23 cellular contexts compared by ENCODE assay signal in the genomic region with DNA sequence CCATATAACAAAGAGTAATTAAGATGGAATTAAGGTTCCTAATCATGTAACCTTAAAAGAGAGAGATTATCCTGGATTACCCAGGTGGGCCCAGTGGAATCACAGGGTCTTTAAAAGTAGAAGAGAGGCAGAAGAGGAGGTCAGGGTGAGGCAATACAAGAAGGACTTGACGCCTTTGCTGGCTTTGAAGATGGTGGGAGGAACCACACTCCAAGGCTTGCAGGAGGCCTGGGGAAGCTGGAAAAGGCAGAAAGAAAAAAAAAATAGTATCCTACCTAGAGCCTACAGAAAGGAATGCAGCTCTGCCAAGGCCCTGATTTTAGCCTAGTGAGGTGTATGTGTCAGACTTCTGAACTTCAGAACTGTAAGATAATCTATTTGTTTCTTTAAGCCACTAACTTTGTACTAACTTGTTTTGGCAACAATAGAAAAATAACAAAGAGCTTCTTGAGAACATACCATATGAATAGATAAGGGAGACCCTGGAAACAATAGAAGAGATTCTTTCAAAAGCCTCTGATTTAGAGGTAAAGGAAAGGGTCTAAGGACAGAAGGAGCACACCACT.
"Had no signal": no experiment of that assay in that cellular context is flagged by ENCODE, and none has a peak within 500 bp of the region (broad histone marks: within the 10 kb centered on the region; RNA-seq: fewer than 3 reads in every experiment).

No MANE protein-coding gene starts in this region.

- H3K4me3 ChIP-seq: cardiac muscle cell, esophagus muscularis mucosa, gastrocnemius medialis, right lobe of liver, transverse colon had no signal

- DNase-seq: activated B cell treated with CpG ODN at 0.5 μM for 24 hours; activated CD4-positive, alpha-beta T cell treated with anti-CD3 and anti-CD28 coated beads for 36 hours; activated CD8-positive, alpha-beta memory T cell treated with anti-CD3 and anti-CD28 coated beads, Interleukin-2, amount 10 ng/mL, durations not matched to agents 7 days and 5 days; activated CD8-positive, alpha-beta T cell treated with anti-CD3 and anti-CD28 coated beads, Interleukin-2, amount 10 ng/mL, durations not matched to agents 7 days and 5 days; activated naive CD4-positive, alpha-beta T cell; activated T-cell treated with anti-CD3 and anti-CD28 coated beads, Interleukin-2, amount 50 U/mL, for 48 hours; cortex of kidney; effector memory CD8-positive, alpha-beta T cell; gastrocnemius medialis; hippocampal formation; kidney; left colon; naive thymus-derived CD8-positive, alpha-beta T cell; right lobe of liver; stimulated activated CD4-positive, alpha-beta T cell treated with anti-CD3 and anti-CD28 coated beads, Interleukin-2, amount 100 ng/mL, for 48 hours; stimulated activated naive CD4-positive, alpha-beta T cell treated with Interleukin-2 at 50 U/mL for 16 hours; T-helper 17 cell; T1000; transverse colon had no signal

- H3K9me3 Mint-ChIP-seq: activated B cell treated with CpG ODN at 0.5 μM for 24 hours; activated naive CD4-positive, alpha-beta T cell treated with anti-CD3 and anti-CD28 coated beads, Interleukin-2, amount 50 U/mL, for 72 hours; activated T-helper 2 cell treated with anti-CD3 and anti-CD28 coated beads, Interferon-gamma antibody, Interleukin-2, Interleukin-4, amounts not matched to agents 10 μg/mL and 5 μg/mL and 100 μg/mL, durations not matched to agents 14 hours and 24 hours and 36 hours; effector memory CD8-positive, alpha-beta T cell; naive thymus-derived CD8-positive, alpha-beta T cell had no signal

- H3K36me3 ChIP-seq: cardiac muscle cell, esophagus muscularis mucosa, gastrocnemius medialis, right lobe of liver, transverse colon had no signal

- H3K27me3 ChIP-seq: cardiac muscle cell, esophagus muscularis mucosa, gastrocnemius medialis, right lobe of liver, transverse colon had no signal

- H3K9me3 ChIP-seq: esophagus muscularis mucosa, gastrocnemius medialis, right lobe of liver, transverse colon had no signal

- H3K27me3 Mint-ChIP-seq: activated B cell treated with CpG ODN at 0.5 μM for 24 hours; effector memory CD8-positive, alpha-beta T cell had no signal

- H3K27ac ChIP-seq: cardiac muscle cell, esophagus muscularis mucosa, gastrocnemius medialis, right lobe of liver, transverse colon had no signal

- H3K4me1 Mint-ChIP-seq: activated B cell treated with CpG ODN at 0.5 μM for 24 hours; activated CD4-positive, alpha-beta T cell treated with anti-CD3 and anti-CD28 coated beads for 36 hours; activated CD8-positive, alpha-beta memory T cell treated with anti-CD3 and anti-CD28 coated beads, Interleukin-2, amount 10 ng/mL, durations not matched to agents 7 days and 5 days; naive thymus-derived CD8-positive, alpha-beta T cell; T-helper 17 cell had no signal

- H3K4me3 Mint-ChIP-seq: activated B cell treated with CpG ODN at 0.5 μM for 24 hours; activated CD4-positive, alpha-beta T cell treated with anti-CD3 and anti-CD28 coated beads for 36 hours; activated CD8-positive, alpha-beta memory T cell treated with anti-CD3 and anti-CD28 coated beads, Interleukin-2, amount 10 ng/mL, durations not matched to agents 7 days and 5 days; activated CD8-positive, alpha-beta T cell treated with anti-CD3 and anti-CD28 coated beads, Interleukin-2, amount 10 ng/mL, durations not matched to agents 7 days and 5 days; effector memory CD8-positive, alpha-beta T cell; naive thymus-derived CD8-positive, alpha-beta T cell; T-helper 17 cell had no signal

- H3K36me3 Mint-ChIP-seq: activated CD8-positive, alpha-beta memory T cell treated with anti-CD3 and anti-CD28 coated beads, Interleukin-2, amount 10 ng/mL, durations not matched to agents 7 days and 5 days; activated naive CD4-positive, alpha-beta T cell treated with anti-CD3 and anti-CD28 coated beads, Interleukin-2, amount 50 U/mL, for 72 hours; naive thymus-derived CD8-positive, alpha-beta T cell had no signal

- H3K27ac Mint-ChIP-seq: activated B cell treated with CpG ODN at 0.5 μM for 24 hours; activated CD4-positive, alpha-beta T cell treated with anti-CD3 and anti-CD28 coated beads for 36 hours; activated CD8-positive, alpha-beta memory T cell treated with anti-CD3 and anti-CD28 coated beads, Interleukin-2, amount 10 ng/mL, durations not matched to agents 7 days and 5 days; activated CD8-positive, alpha-beta T cell treated with anti-CD3 and anti-CD28 coated beads, Interleukin-2, amount 10 ng/mL, durations not matched to agents 7 days and 5 days; activated naive CD4-positive, alpha-beta T cell treated with anti-CD3 and anti-CD28 coated beads, Interleukin-2, amount 50 U/mL, for 72 hours; activated T-helper 2 cell treated with anti-CD3 and anti-CD28 coated beads, Interferon-gamma antibody, Interleukin-2, Interleukin-4, amounts not matched to agents 10 μg/mL and 5 μg/mL and 100 μg/mL, durations not matched to agents 14 hours and 24 hours and 36 hours; effector memory CD8-positive, alpha-beta T cell; naive thymus-derived CD8-positive, alpha-beta T cell; T-helper 17 cell had no signal
